20 cellular contexts compared by ENCODE assay signal in genomic region chr1:8033322-8033721, GRCh38. TPM values are rescaled to one million over a fixed set of nuclear protein-coding genes. Genes with fewer than 3 reads are reported as not detected.
DNase-seq lines count a peak whose midpoint lies in the region; ATAC-seq, FAIRE-seq and TF ChIP-seq lines count a peak whose summit lies in the region.
"Had no signal": no experiment of that assay in that cellular context is flagged by ENCODE, and none has a peak within 500 bp of the region (broad histone marks: within the 10 kb centered on the region; RNA-seq: fewer than 3 reads in every experiment).

No MANE protein-coding gene starts in this region.

- FAIRE-seq in A549 (lab: Jason Lieb, UNC), result no peak
- FAIRE-seq in H1 (lab: Jason Lieb, UNC), result no peak
- FAIRE-seq: D721Med, GM12892 had no signal

- TF ChIP-seq EP300 in A549 (IDR thresholded peaks at IDR 0.05) (no peak), H1 (IDR thresholded peaks at IDR 0.05; ENCODE audit: borderline replicate concordance in 1 of 2, low read depth in 2 of 2, low read length in 2 of 2) (no peak)

- H3K9me1 ChIP-seq in IMR-90 (ENCODE audit: insufficient read depth, low read length), result no peaks in the 10 kb centered on the region

- H3K9me3 Mint-ChIP-seq in chondrocyte (ENCODE audit: low read depth), result no peaks in the 10 kb centered on the region
- H3K9me3 Mint-ChIP-seq: HFFc6, IgD-negative memory B cell had no signal

- H3K4me1 Mint-ChIP-seq in chondrocyte (ENCODE audit: low read depth), result peaks cover 29% of the 10 kb centered on the region
- H3K4me1 Mint-ChIP-seq: IgD-negative memory B cell had no signal

- no peak for TF ChIP-seq CTCF in A549 (IDR thresholded peaks at IDR 0.05)
- TF ChIP-seq CTCF in IMR-90 (conservative IDR thresholded peaks at IDR 0.05; ENCODE audit: low read depth, low read length), result no peak
- TF ChIP-seq CTCF in H1 (IDR thresholded peaks at IDR 0.05; ENCODE audit: control extremely low read depth in 1 of 3, insufficient read depth in 1 of 3, low read depth in 1 of 3, low read length in 3 of 3), result no peak
- TF ChIP-seq CTCF in testis (IDR thresholded peaks at IDR 0.05), result no peak
- TF ChIP-seq CTCF in chondrocyte (IDR thresholded peaks at IDR 0.05), result no peak

- H3K14ac ChIP-seq in IMR-90 (replicated peaks; ENCODE audit: low read depth, low read length) (peak overlapping the region; percentile 38; the same call in 1 of the 2 replicates), H1 (ENCODE audit: insufficient read length) (no peak overlapping the region), neuronal stem cell (ENCODE audit: low read length) (no peak overlapping the region)

- no peak for TF ChIP-seq RAD21 in A549 (conservative IDR thresholded peaks at IDR 0.05 in 1 of 2, IDR thresholded peaks at IDR 0.05 in 1 of 2)
- TF ChIP-seq RAD21 in IMR-90 (IDR thresholded peaks at IDR 0.05; ENCODE audit: low read length), result no peak
- no peak for TF ChIP-seq RAD21 in H1 (IDR thresholded peaks at IDR 0.05 in 1 of 2, conservative IDR thresholded peaks at IDR 0.05 in 1 of 2; ENCODE audit: low read depth in 2 of 2, low read length in 2 of 2)

- no peak overlapping the region for H3K23ac ChIP-seq in IMR-90 (ENCODE audit: low read depth, low read length)
- H3K23ac ChIP-seq in H1 (ENCODE audit: insufficient read length), result no peak overlapping the region
- no peak overlapping the region for H3K23ac ChIP-seq in neuronal stem cell (ENCODE audit: low read depth, low read length, poor library complexity)

- H3K4me1 ChIP-seq in A549 (peaks cover 36% of the 10 kb centered on the region), IMR-90 (ENCODE audit: control insufficient read depth, insufficient read depth, low read length) (peaks cover 2% of the 10 kb centered on the region), H1 (replicated peaks in 1 of 4; ENCODE audit: control insufficient read depth in 3 of 4, insufficient read depth in 4 of 4, low read length in 3 of 4) (no peaks in the 10 kb centered on the region), neuronal stem cell (ENCODE audit: control insufficient read depth in 2 of 2, insufficient read depth in 1 of 2, low read depth in 1 of 2, low read length in 2 of 2) (no peaks in the 10 kb centered on the region), testis (peaks cover 4% of the 10 kb centered on the region)
- H3K4me1 ChIP-seq: BLaER1 had no signal

- no peak for TF ChIP-seq POLR2A in A549 (IDR thresholded peaks at IDR 0.05; ENCODE audit: low read length)
- no peak for TF ChIP-seq POLR2A in IMR-90 (IDR thresholded peaks at IDR 0.05; ENCODE audit: low read depth, low read length)
- no peak for TF ChIP-seq POLR2A in H1 (IDR thresholded peaks at IDR 0.05; ENCODE audit: control extremely low read depth in 1 of 2, low read depth in 2 of 2, low read length in 2 of 2)
- TF ChIP-seq POLR2A in testis (IDR thresholded peaks at IDR 0.05), result no peak

- dilution Hi-C loops in IMR-90 (cut with HindIII; ENCODE audit: low sequenced_read_pairs, unreplicated experiment), result no loop called here

- no peaks in the 10 kb centered on the region for H3K27me3 ChIP-seq in IMR-90 (ENCODE audit: control insufficient read depth, insufficient read depth, low read length)
- H3K27me3 ChIP-seq in H1 (replicated peaks in 1 of 4; ENCODE audit: control insufficient read depth in 3 of 4, extremely low read depth in 1 of 4, insufficient read depth in 3 of 4, low read length in 3 of 4), result no peaks in the 10 kb centered on the region
- H3K27me3 ChIP-seq in neuronal stem cell (ENCODE audit: control insufficient read depth in 3 of 3, insufficient read depth in 3 of 3, low read depth in 1 of 3, low read length in 3 of 3), result no peaks in the 10 kb centered on the region
- H3K27me3 ChIP-seq in testis, result no peaks in the 10 kb centered on the region
- H3K27me3 ChIP-seq: BLaER1 had no signal

- DNase-seq in A549 (ENCODE audit: low read depth in 1 of 2, low spot score in 1 of 2), result no peak
- no peak for DNase-seq in IMR-90
- no peak for DNase-seq in H1 (ENCODE audit: low read depth in 1 of 2, low spot score in 2 of 2)
- no peak for DNase-seq in neuronal stem cell (ENCODE audit: low spot score)
- DNase-seq in testis, result no peak
- no peak for DNase-seq in chondrocyte (ENCODE audit: low spot score)
- DNase-seq in NCI-H526 treated with DMSO at 0.1 percent for 48 hours (lab: John Stamatoyannopoulos, UW), result no peak
- DNase-seq: AML-193, DMS153, DND-41, GDM1, GOT3, HCEC 1CT, HFFc6 had no signal

- no peak overlapping the region for H3K56ac ChIP-seq in IMR-90 (ENCODE audit: extremely low read depth, insufficient read depth, low read length)
- no peak overlapping the region for H3K56ac ChIP-seq in H1 (replicated peaks; ENCODE audit: insufficient read length, low read depth, low read length)

- ATAC-seq in A549, result no peak
- ATAC-seq in IMR-90 (ENCODE audit: low read depth), result no peak
- ATAC-seq in HG02623 (IDR thresholded peaks at IDR 0.05; ENCODE audit: unreplicated experiment), result no peak

- no peak overlapping the region for H2BK12ac ChIP-seq in H1 (ENCODE audit: low read depth, low read length)
- H2BK12ac ChIP-seq in neuronal stem cell (ENCODE audit: low read length), result no peak overlapping the region

- H3K79me2 ChIP-seq in H1 (ENCODE audit: control insufficient read depth in 1 of 2, insufficient read depth in 2 of 2, low read length in 2 of 2), result no peaks in the 10 kb centered on the region

- H3K9ac ChIP-seq in IMR-90 (ENCODE audit: low read depth, low read length) (no peak overlapping the region), H1 (replicated peaks in 1 of 4; ENCODE audit: extremely low read depth in 1 of 4, low read depth in 3 of 4, low read length in 3 of 4) (no peak overlapping the region), neuronal stem cell (ENCODE audit: low read depth, low read length, poor library complexity) (no peak overlapping the region)
- H3K9ac ChIP-seq: BLaER1 had no signal

- H2BK15ac ChIP-seq in IMR-90 (ENCODE audit: low read depth, low read length) (peak overlapping the region; percentile 43; the same call in 2 of the 3 replicates), H1 (ENCODE audit: low read length) (no peak overlapping the region), neuronal stem cell (ENCODE audit: low read length) (peak overlapping the region; percentile 1)

- no peak overlapping the region for H3K4me2 ChIP-seq in A549
- no peak overlapping the region for H3K4me2 ChIP-seq in IMR-90 (ENCODE audit: low read depth, low read length)
- no peak overlapping the region for H3K4me2 ChIP-seq in H1 (ENCODE audit: insufficient read depth in 1 of 2, low read depth in 2 of 2, low read length in 2 of 2)
- no peak overlapping the region for H3K4me2 ChIP-seq in neuronal stem cell (ENCODE audit: insufficient read depth, low read length, poor library complexity, severe bottlenecking)
- H3K4me2 ChIP-seq: BLaER1 had no signal

- peak overlapping the region; percentile 85 for H2AK5ac ChIP-seq in IMR-90 (ENCODE audit: low read depth, low read length)
- H2AK5ac ChIP-seq in H1 (ENCODE audit: low read depth, low read length), result no peak overlapping the region
- H2AK5ac ChIP-seq in neuronal stem cell (ENCODE audit: low read depth, low read length), result no peak overlapping the region

- in situ Hi-C loops in IMR-90 (cut with MboI; ENCODE audit: low sequenced_read_pairs), result loop anchor here (10.0 kb wide), 2 partner anchors 91 to 181 kb away; no protein-coding TSS in a partner anchor

- no peaks in the 10 kb centered on the region for H3K27me3 Mint-ChIP-seq in chondrocyte (ENCODE audit: low read depth)

- H4K8ac ChIP-seq in IMR-90 (ENCODE audit: low read depth in 2 of 2, low read length in 2 of 2) (peak overlapping the region in 1 of 2 experiments; percentile 46; a peak in 2 of 4 replicates), H1 (ENCODE audit: extremely low read depth, insufficient read depth, low read length) (no peak overlapping the region), neuronal stem cell (ENCODE audit: low read depth, low read length) (no peak overlapping the region)

- H2BK120ac ChIP-seq in IMR-90 (ENCODE audit: low read depth, low read length) (peak overlapping the region; percentile 68), H1 (replicated peaks; ENCODE audit: low read depth, low read length) (no peak overlapping the region), neuronal stem cell (ENCODE audit: low read depth, low read length) (no peak overlapping the region)

- WGBS in A549 (ENCODE audit: missing lambda C conversion rate), result 89% methylated on average over 6 of the region's 6 CpGs
- 91% methylated on average over 4 of the region's 6 CpGs; no CpG with 5 or more reads in 1 of the 2 experiments for WGBS in IMR-90 (ENCODE audit: extremely low coverage in 2 of 2, insufficient read length in 1 of 2), 2 experiments
- WGBS in H1 (ENCODE audit: extremely low coverage in 1 of 2, insufficient coverage in 1 of 2, insufficient read length in 1 of 2, insufficient replicate concordance in 2 of 2, low coverage in 1 of 2, low lambda C conversion rate in 2 of 2, missing lambda C conversion rate in 1 of 2), 2 experiments, result 93% methylated on average over 6 of the region's 6 CpGs; no CpG with 5 or more reads in 1 of the 2 experiments
- no CpG with 5 or more reads among the region's 6 CpGs for WGBS in neuronal stem cell (ENCODE audit: extremely low coverage in 2 of 2, insufficient read length in 2 of 2, insufficient replicate concordance in 1 of 2), 2 donors
- 91 to 95% methylated on average over 6 of the region's 6 CpGs for WGBS in testis, 2 donors

- no peaks in the 10 kb centered on the region for H3K79me1 ChIP-seq in IMR-90 (ENCODE audit: low read depth in 1 of 2, low read length in 2 of 2)
- no peaks in the 10 kb centered on the region for H3K79me1 ChIP-seq in H1 (ENCODE audit: low read depth, low read length)
- H3K79me1 ChIP-seq in neuronal stem cell (ENCODE audit: low read depth, low read length), result no peaks in the 10 kb centered on the region

- no peaks in the 10 kb centered on the region for H3K36me3 Mint-ChIP-seq in chondrocyte (ENCODE audit: low read depth)

- H3K18ac ChIP-seq in IMR-90 (ENCODE audit: low read depth, low read length) (peak overlapping the region; percentile 8; the same call in 1 of the 2 replicates), H1 (ENCODE audit: extremely low read depth, low read length) (no peak overlapping the region), neuronal stem cell (ENCODE audit: low read length) (no peak overlapping the region)

- CTCF ChIA-PET in A549 (lab: Yijun Ruan, JAX), result interaction anchor here (1.7 to 3.8 kb wide), 4 partner anchors 52 to 282 kb away, joined by 8 to 52 read pairs (median 9); no protein-coding TSS in a partner anchor
- CTCF ChIA-PET in IMR-90 (lab: Yijun Ruan, JAX), result interaction anchor here (1.0 kb wide), 1 partner anchor 26 kb away, joined by 3 read pairs; no protein-coding TSS in a partner anchor
- CTCF ChIA-PET in H1 (lab: Charles Lee; ENCODE audit: partially characterized antibody), result interaction anchor here (0.6 to 4.2 kb wide), 11 partner anchors 15 to 286 kb away, joined by 3 to 72 read pairs (median 4); no protein-coding TSS in a partner anchor

- H3K27ac ChIP-seq in A549 (peak overlapping the region; percentile 77 to 100; a peak in 5 of 6 replicates), IMR-90 (ENCODE audit: insufficient read depth, low read length) (no peak overlapping the region), H1 (ENCODE audit: low read depth, low read length) (no peak overlapping the region), neuronal stem cell (replicated peaks; ENCODE audit: low read length) (no peak overlapping the region), testis (no peak overlapping the region)
- H3K27ac ChIP-seq: 22Rv1, BLaER1 had no signal

- POLR2A ChIA-PET in A549 (lab: Yijun Ruan, JAX), result interaction anchor here (0.6 kb wide), 1 partner anchor 13 kb away, joined by 5 read pairs; no protein-coding TSS in a partner anchor
- POLR2A ChIA-PET in IMR-90 (lab: Charles Lee; ENCODE audit: unreplicated experiment), result no interaction called here
- POLR2A ChIA-PET in H1 (lab: Charles Lee; ENCODE audit: partially characterized antibody), result interaction anchor here (0.6 to 1.6 kb wide), 2 partner anchors 133 to 264 kb away, joined by 4 to 8 read pairs; no protein-coding TSS in a partner anchor

- no peaks in the 10 kb centered on the region for H3K36me3 ChIP-seq in IMR-90 (ENCODE audit: control insufficient read depth, insufficient read depth, low read length)
- H3K36me3 ChIP-seq in H1 (ENCODE audit: control insufficient read depth in 2 of 4, insufficient read depth in 4 of 4, low read length in 3 of 4), result no peaks in the 10 kb centered on the region
- H3K36me3 ChIP-seq in neuronal stem cell (replicated peaks in 1 of 2; ENCODE audit: control insufficient read depth in 2 of 2, insufficient read depth in 2 of 2, low read length in 2 of 2), result no peaks in the 10 kb centered on the region
- H3K36me3 ChIP-seq in testis (ENCODE audit: low read depth, missing control alignments), result no peaks in the 10 kb centered on the region
- H3K36me3 ChIP-seq: BLaER1 had no signal

- no peak overlapping the region for H2AK9ac ChIP-seq in IMR-90 (replicated peaks; ENCODE audit: low read depth, low read length, poor library complexity)

- BruUV-seq in IMR-90 (replicated peaks; lab: Mats Ljungman, UMichigan), result no TSS peak

- H3K27ac Mint-ChIP-seq in chondrocyte (ENCODE audit: unreplicated experiment), result no peak overlapping the region
- H3K27ac Mint-ChIP-seq: HFFc6 had no signal

- H4K91ac ChIP-seq in IMR-90 (ENCODE audit: insufficient read depth, low read depth, low read length) (peak overlapping the region; percentile 50; the same call in 1 of the 2 replicates), H1 (replicated peaks; ENCODE audit: insufficient read length, low read length) (no peak overlapping the region), neuronal stem cell (ENCODE audit: low read depth, low read length, poor library complexity) (no peak overlapping the region)

- H3K4ac ChIP-seq in IMR-90 (ENCODE audit: low read depth, low read length), result peak overlapping the region; percentile 79; the same call in 1 of the 2 replicates
- H3K4ac ChIP-seq in H1 (replicated peaks; ENCODE audit: insufficient read length, low read depth, low read length), result no peak overlapping the region
- no peak overlapping the region for H3K4ac ChIP-seq in neuronal stem cell (ENCODE audit: low read length)

- peak overlapping the region; percentile 67 for H4K5ac ChIP-seq in IMR-90 (ENCODE audit: low read depth, low read length)
- no peak overlapping the region for H4K5ac ChIP-seq in H1 (ENCODE audit: insufficient read length, low read depth, low read length)

- intact Hi-C loops in IMR-90 (cut with micrococcal nuclease) (loop anchor here (2.0 kb wide), 1 partner anchor 61 kb away; no protein-coding TSS in a partner anchor), testis (cut with DNase I; ENCODE audit: low total_unique reads) (no loop called here)

- peak overlapping the region; percentile 81 for H2BK20ac ChIP-seq in IMR-90 (ENCODE audit: low read depth, low read length)
- H2BK20ac ChIP-seq in H1 (ENCODE audit: low read length), result no peak overlapping the region

- no peaks in the 10 kb centered on the region for H3K23me2 ChIP-seq in H1 (ENCODE audit: low read depth, low read length)

- H3K4me3 Mint-ChIP-seq in chondrocyte (ENCODE audit: unreplicated experiment), result no peak overlapping the region
- H3K4me3 Mint-ChIP-seq: HFFc6, IgD-negative memory B cell had no signal

- H2AFZ ChIP-seq in IMR-90 (replicated peaks; ENCODE audit: low read length, poor library complexity) (no peak overlapping the region), H1 (ENCODE audit: low read length) (peak overlapping the region; percentile 41; the same call in 1 of the 2 replicates), neuronal stem cell (ENCODE audit: low read length) (no peak overlapping the region)

- H2BK5ac ChIP-seq in IMR-90 (ENCODE audit: low read depth, low read length, poor library complexity, severe bottlenecking) (peak overlapping the region; percentile 38), H1 (ENCODE audit: low read depth, low read length) (peak overlapping the region; percentile 67; the same call in 1 of the 2 replicates), neuronal stem cell (ENCODE audit: low read length) (no peak overlapping the region)

- H3K9me3 ChIP-seq in A549 (no peaks in the 10 kb centered on the region), IMR-90 (ENCODE audit: control insufficient read depth, insufficient read depth, low read length) (no peaks in the 10 kb centered on the region), H1 (ENCODE audit: insufficient read depth in 2 of 2, low read depth in 1 of 2, low read length in 1 of 2) (no peaks in the 10 kb centered on the region), neuronal stem cell (replicated peaks in 1 of 2; ENCODE audit: control insufficient read depth in 2 of 2, insufficient read depth in 1 of 2, low read depth in 1 of 2, low read length in 2 of 2) (no peaks in the 10 kb centered on the region), testis (no peaks in the 10 kb centered on the region)
- H3K9me3 ChIP-seq: BLaER1 had no signal

- no peak overlapping the region for H3K4me3 ChIP-seq in A549
- H3K4me3 ChIP-seq in IMR-90 (ENCODE audit: insufficient read depth, low read depth, low read length), result no peak overlapping the region
- no peak overlapping the region for H3K4me3 ChIP-seq in H1 (ENCODE audit: extremely low read depth in 1 of 4, insufficient read depth in 2 of 4, low read depth in 3 of 4, low read length in 4 of 4)
- H3K4me3 ChIP-seq in neuronal stem cell (ENCODE audit: low read length in 2 of 2), result no peak overlapping the region
- H3K4me3 ChIP-seq in testis, result no peak overlapping the region
- H3K4me3 ChIP-seq: BLaER1 had no signal

- H4K20me1 ChIP-seq in IMR-90 (ENCODE audit: insufficient read depth, low read length), result no peaks in the 10 kb centered on the region
- no peaks in the 10 kb centered on the region for H4K20me1 ChIP-seq in H1 (replicated peaks in 1 of 2; ENCODE audit: control insufficient read depth in 1 of 2, insufficient read depth in 2 of 2, low read length in 2 of 2)
- H4K20me1 ChIP-seq: BLaER1 had no signal

RNA-seq across cellular contexts. Expression of gene ERRFI1, which starts 7.2 kb away (rescaled TPM):
- polyA plus RNA-seq in A549 (2011; rRNA removed) (193 and 217 TPM in 2 replicates), A549 (2017; fragmentation: RNase III; extraction: RNeasy Plus Mini Kit Qiagen cat#74134 plus additional on column Dnase treatment) (44.2 to 51.0 TPM (median 49.0 TPM) in 3 replicates), IMR-90 (2012; rRNA removed) (102 and 145 TPM in 2 replicates), H1 (2011; rRNA removed) (18.2 and 23.4 TPM in 2 replicates), testis (ENCODE audit: insufficient read depth, low read depth, low replicate concordance) (27.3 TPM)
- 48.0 and 74.2 TPM in 2 replicates for polyA plus RNA-seq in A549 (2012; cell fraction: cytosol; rRNA removed)
- 61.4 and 108 TPM in 2 replicates for polyA plus RNA-seq in A549 (2012; cell fraction: nucleus; rRNA removed)
- polyA minus RNA-seq in A549 (2011; rRNA and poly(A)+ RNA removed), result 94.7 and 114 TPM in 2 replicates
- total RNA-seq in IMR-90 (2012; rRNA removed) (101 and 106 TPM in 2 replicates), testis (10 to 100 TPM; 43.3 to 47.9 TPM), chondrocyte (26.4 to 305 TPM (median 303 TPM) in 3 replicates)
- polyA plus RNA-seq in IMR-90 (2012; cell fraction: cytosol; rRNA removed), result 66.7 and 88.3 TPM in 2 replicates
- polyA plus RNA-seq in IMR-90 (2012; cell fraction: nucleus; rRNA removed; ENCODE audit: low replicate concordance), result 50.7 and 405 TPM in 2 replicates
- 46.1 TPM in 2 replicates for total RNA-seq in H1 (2021; fragmentation: NEBNext Ultra II Directional; extraction: Animal tissue kit (Norgen Biotek cat#: 25700))
- 20.6 TPM for polyA plus RNA-seq in H1 (2011; cell fraction: cytosol; rRNA removed)
- polyA plus RNA-seq in H1 (2011; cell fraction: nucleus; rRNA removed), result 12.9 TPM
- 18.2 to 29.2 TPM (median 23.7 TPM) in 4 replicates for polyA plus RNA-seq in H1 (2012, experiment 1 of 2)
- 6.5 TPM for polyA plus RNA-seq in H1 (2012, experiment 2 of 2)
- 43.2 TPM for polyA plus RNA-seq in H1 (2013, experiment 1 of 2)
- 43.3 TPM for polyA plus RNA-seq in H1 (2013, experiment 2 of 2)
- 17.3 and 18.7 TPM in 2 replicates for polyA minus RNA-seq in H1 (2011; rRNA and poly(A)+ RNA removed)
- polyA minus RNA-seq in H1 (2011; cell fraction: cytosol; rRNA and poly(A)+ RNA removed), result 9.9 TPM
- 16.3 TPM for polyA minus RNA-seq in H1 (2011; cell fraction: nucleus; rRNA and poly(A)+ RNA removed)
- polyA plus RNA-seq in neuronal stem cell (2013, experiment 1 of 2), result 33.5 TPM
- 32.9 TPM for polyA plus RNA-seq in neuronal stem cell (2013, experiment 2 of 2)

Comparison
In these comparisons a context has a peak if more than half of its experiments do, and no peak if none do; other contexts are left out.
1. H3K27ac ChIP-seq: peak in A549 (2 of 2); none in IMR-90 (single experiment), H1 (single experiment), neuronal stem cell (single experiment) and testis (0 of 2).